Comparison of ENCODE assay signal across 1 cellular context in the genomic region with DNA sequence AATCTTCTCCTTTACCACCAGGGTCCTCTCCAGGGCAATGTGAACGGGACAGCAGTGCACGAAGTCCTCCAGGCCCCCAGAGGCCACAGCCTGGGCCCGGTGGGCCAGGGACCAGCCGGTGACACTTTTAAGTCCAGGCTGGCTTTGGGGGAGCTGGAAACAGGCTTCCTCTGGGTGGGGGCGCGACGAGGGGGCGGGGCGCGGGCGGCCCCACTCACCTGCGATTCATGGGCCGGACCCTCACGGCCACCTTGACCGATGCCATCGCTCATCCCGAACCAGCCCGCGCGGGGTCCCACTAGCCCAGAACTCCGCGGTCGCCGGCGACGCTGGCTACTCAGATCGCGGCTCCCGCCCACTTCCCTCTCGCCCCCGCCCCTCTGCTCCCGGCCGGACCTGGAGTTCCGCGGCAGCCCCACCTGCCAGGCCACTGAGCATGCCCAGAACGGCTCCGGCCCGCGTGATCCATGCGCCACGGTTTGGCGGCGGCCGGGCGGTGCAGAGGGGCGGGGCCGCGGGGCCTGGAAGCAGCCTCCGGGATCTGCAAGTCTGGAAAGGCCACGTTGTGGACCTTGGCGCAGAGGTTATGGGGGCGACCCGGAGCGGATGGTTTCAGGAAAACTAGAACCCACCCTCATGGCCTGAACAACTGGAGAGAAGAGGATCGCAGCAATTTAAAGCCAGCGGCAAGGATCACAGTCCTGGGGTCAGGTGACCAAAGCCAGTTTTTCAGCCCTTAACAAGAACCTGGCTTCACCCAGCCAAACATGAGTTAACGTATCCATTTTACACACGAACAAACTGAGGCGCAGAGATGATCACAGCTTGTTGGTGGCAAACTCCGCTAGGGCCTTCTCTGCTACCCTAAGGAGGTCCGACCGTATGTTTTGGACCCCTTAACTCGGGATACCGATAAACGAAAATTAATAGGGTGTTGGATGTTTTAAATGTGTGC.
TF ChIP-seq lines count a peak whose summit lies in the region.

A gene with protein sequence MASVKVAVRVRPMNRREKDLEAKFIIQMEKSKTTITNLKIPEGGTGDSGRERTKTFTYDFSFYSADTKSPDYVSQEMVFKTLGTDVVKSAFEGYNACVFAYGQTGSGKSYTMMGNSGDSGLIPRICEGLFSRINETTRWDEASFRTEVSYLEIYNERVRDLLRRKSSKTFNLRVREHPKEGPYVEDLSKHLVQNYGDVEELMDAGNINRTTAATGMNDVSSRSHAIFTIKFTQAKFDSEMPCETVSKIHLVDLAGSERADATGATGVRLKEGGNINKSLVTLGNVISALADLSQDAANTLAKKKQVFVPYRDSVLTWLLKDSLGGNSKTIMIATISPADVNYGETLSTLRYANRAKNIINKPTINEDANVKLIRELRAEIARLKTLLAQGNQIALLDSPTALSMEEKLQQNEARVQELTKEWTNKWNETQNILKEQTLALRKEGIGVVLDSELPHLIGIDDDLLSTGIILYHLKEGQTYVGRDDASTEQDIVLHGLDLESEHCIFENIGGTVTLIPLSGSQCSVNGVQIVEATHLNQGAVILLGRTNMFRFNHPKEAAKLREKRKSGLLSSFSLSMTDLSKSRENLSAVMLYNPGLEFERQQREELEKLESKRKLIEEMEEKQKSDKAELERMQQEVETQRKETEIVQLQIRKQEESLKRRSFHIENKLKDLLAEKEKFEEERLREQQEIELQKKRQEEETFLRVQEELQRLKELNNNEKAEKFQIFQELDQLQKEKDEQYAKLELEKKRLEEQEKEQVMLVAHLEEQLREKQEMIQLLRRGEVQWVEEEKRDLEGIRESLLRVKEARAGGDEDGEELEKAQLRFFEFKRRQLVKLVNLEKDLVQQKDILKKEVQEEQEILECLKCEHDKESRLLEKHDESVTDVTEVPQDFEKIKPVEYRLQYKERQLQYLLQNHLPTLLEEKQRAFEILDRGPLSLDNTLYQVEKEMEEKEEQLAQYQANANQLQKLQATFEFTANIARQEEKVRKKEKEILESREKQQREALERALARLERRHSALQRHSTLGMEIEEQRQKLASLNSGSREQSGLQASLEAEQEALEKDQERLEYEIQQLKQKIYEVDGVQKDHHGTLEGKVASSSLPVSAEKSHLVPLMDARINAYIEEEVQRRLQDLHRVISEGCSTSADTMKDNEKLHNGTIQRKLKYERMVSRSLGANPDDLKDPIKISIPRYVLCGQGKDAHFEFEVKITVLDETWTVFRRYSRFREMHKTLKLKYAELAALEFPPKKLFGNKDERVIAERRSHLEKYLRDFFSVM (N-terminal part only) (minus strand): TSS at position 438 of the 955 bp plus-strand sequence. CDS start 173 bp downstream, at position 265.

TF ChIP-seq in HepG2, 621 proteins besides CTCF, POLR2A, EP300 and RAD21 (continued from another document and continues in another):
- TF ChIP-seq, protein P1, sequence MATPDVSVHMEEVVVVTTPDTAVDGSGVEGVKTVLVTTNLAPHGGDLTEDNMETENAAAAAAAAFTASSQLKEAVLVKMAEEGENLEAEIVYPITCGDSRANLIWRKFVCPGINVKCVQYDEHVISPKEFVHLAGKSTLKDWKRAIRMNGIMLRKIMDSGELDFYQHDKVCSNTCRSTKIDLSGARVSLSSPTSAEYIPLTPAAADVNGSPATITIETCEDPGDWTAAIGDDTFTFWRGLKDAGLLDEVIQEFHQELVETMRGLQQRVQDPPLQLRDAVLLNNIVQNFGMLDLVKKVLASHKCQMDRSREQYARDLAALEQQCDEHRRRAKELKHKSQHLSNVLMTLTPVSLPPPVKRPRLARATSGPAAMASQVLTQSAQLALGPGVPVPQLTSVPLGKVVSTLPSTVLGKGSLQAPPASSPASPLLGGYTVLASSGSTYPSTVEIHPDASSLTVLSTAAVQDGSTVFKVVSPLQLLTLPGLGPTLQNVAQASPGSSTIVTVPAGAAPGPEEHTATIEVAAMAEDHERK (CRISPR knock-in tag; IDR thresholded peaks at IDR 0.05; ENCODE audit: low read depth) = no peak
- TF ChIP-seq PHF8 (CRISPR knock-in tag; IDR thresholded peaks at IDR 0.05) (peak; percentile 97), ZNF562 (CRISPR knock-in tag; IDR thresholded peaks at IDR 0.05; ENCODE audit: borderline replicate concordance) (no peak), ELF1 (CRISPR knock-in tag; IDR thresholded peaks at IDR 0.05) (peak; percentile 89), DPF2 (CRISPR knock-in tag; IDR thresholded peaks at IDR 0.05; ENCODE audit: borderline replicate concordance, low read depth) (no peak), SP5 (CRISPR knock-in tag; IDR thresholded peaks at IDR 0.05; ENCODE audit: borderline replicate concordance, low read depth) (peak; percentile 94), FOXJ3 (CRISPR knock-in tag; IDR thresholded peaks at IDR 0.05; ENCODE audit: borderline replicate concordance) (0 out of 2 replicates have a peak, but pooled peaks have one; percentile 8), STAG1 (CRISPR knock-in tag; IDR thresholded peaks at IDR 0.05) (peak; percentile 37; the same call in 1 of the 2 replicates), ZNF782 (CRISPR knock-in tag; IDR thresholded peaks at IDR 0.05; ENCODE audit: borderline replicate concordance) (peak; percentile 86; the same call in 1 of the 2 replicates), MAFF (IDR thresholded peaks at IDR 0.05; ENCODE audit: low read depth, low read length) (peak; percentile 5; the same call in 1 of the 2 replicates), KMT2B (CRISPR knock-in tag; IDR thresholded peaks at IDR 0.05) (peak; percentile 97), SRSF1 (optimal IDR thresholded peaks at IDR 0.05; ENCODE audit: low read depth, low read length) (peak; percentile 90), GFI1 (CRISPR knock-in tag; IDR thresholded peaks at IDR 0.05; ENCODE audit: borderline replicate concordance) (peak; percentile 73), FOSL1 (CRISPR knock-in tag; IDR thresholded peaks at IDR 0.05; ENCODE audit: borderline replicate concordance) (no peak; the same call in 1 of the 2 replicates), ZFAT (CRISPR knock-in tag; conservative IDR thresholded peaks at IDR 0.05) (no peak), FIP1L1 (IDR thresholded peaks at IDR 0.05; ENCODE audit: borderline replicate concordance, insufficient read depth, low read depth, low read length) (peak; percentile 92; the same call in 1 of the 2 replicates), HES4 (CRISPR knock-in tag; IDR thresholded peaks at IDR 0.05; ENCODE audit: borderline replicate concordance) (peak; percentile 92), ZNF530 (CRISPR knock-in tag; IDR thresholded peaks at IDR 0.05; ENCODE audit: low read depth) (no peak), FOSL2 (CRISPR knock-in tag; IDR thresholded peaks at IDR 0.05) (peak; percentile 72), ATF7-NPFF (CRISPR knock-in tag; IDR thresholded peaks at IDR 0.05; ENCODE audit: low read depth) (peak; percentile 98), JUNB (CRISPR knock-in tag; IDR thresholded peaks at IDR 0.05; ENCODE audit: borderline replicate concordance) (no peak), RBAK (CRISPR knock-in tag; IDR thresholded peaks at IDR 0.05) (0 out of 2 replicates have a peak, but pooled peaks have one; percentile 62), TARDBP (CRISPR knock-in tag; IDR thresholded peaks at IDR 0.05) (peak; percentile 99), ZNF557 (CRISPR knock-in tag; IDR thresholded peaks at IDR 0.05) (no peak), NFE2L2 (IDR thresholded peaks at IDR 0.05; ENCODE audit: low read length) (no peak), MBD4 (IDR thresholded peaks at IDR 0.05; ENCODE audit: borderline replicate concordance, low read length) (no peak), SOX13 (IDR thresholded peaks at IDR 0.05) (peak; percentile 14; the same call in 1 of the 2 replicates), SOX13 (CRISPR knock-in tag; conservative IDR thresholded peaks at IDR 0.05 in 1 of 2, IDR thresholded peaks at IDR 0.05 in 1 of 2) (peak in 1 of 2 experiments; percentile 72; a peak in 2 of 4 replicates), FOXK2 (IDR thresholded peaks at IDR 0.05) (no peak), ZNF446 (CRISPR knock-in tag; IDR thresholded peaks at IDR 0.05) (peak; percentile 96), SIN3A (IDR thresholded peaks at IDR 0.05; ENCODE audit: borderline replicate concordance, low read depth, low read length) (peak; percentile 82; the same call in 1 of the 2 replicates), ZNF816 (CRISPR knock-in tag; IDR thresholded peaks at IDR 0.05; ENCODE audit: borderline replicate concordance) (peak; percentile 99), ASH2L (IDR thresholded peaks at IDR 0.05; ENCODE audit: insufficient read length, low read depth, low read length) (peak; percentile 92), ZNF788 (CRISPR knock-in tag; IDR thresholded peaks at IDR 0.05; ENCODE audit: borderline replicate concordance) (peak; percentile 99), SRSF4 (IDR thresholded peaks at IDR 0.05; ENCODE audit: low read depth, low read length, poor library complexity, severe bottlenecking) (peak; percentile 94)
- TF ChIP-seq, protein P2, sequence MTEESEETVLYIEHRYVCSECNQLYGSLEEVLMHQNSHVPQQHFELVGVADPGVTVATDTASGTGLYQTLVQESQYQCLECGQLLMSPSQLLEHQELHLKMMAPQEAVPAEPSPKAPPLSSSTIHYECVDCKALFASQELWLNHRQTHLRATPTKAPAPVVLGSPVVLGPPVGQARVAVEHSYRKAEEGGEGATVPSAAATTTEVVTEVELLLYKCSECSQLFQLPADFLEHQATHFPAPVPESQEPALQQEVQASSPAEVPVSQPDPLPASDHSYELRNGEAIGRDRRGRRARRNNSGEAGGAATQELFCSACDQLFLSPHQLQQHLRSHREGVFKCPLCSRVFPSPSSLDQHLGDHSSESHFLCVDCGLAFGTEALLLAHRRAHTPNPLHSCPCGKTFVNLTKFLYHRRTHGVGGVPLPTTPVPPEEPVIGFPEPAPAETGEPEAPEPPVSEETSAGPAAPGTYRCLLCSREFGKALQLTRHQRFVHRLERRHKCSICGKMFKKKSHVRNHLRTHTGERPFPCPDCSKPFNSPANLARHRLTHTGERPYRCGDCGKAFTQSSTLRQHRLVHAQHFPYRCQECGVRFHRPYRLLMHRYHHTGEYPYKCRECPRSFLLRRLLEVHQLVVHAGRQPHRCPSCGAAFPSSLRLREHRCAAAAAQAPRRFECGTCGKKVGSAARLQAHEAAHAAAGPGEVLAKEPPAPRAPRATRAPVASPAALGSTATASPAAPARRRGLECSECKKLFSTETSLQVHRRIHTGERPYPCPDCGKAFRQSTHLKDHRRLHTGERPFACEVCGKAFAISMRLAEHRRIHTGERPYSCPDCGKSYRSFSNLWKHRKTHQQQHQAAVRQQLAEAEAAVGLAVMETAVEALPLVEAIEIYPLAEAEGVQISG (CRISPR knock-in tag; IDR thresholded peaks at IDR 0.05) = peak; percentile 96
- TF ChIP-seq, protein P3, sequence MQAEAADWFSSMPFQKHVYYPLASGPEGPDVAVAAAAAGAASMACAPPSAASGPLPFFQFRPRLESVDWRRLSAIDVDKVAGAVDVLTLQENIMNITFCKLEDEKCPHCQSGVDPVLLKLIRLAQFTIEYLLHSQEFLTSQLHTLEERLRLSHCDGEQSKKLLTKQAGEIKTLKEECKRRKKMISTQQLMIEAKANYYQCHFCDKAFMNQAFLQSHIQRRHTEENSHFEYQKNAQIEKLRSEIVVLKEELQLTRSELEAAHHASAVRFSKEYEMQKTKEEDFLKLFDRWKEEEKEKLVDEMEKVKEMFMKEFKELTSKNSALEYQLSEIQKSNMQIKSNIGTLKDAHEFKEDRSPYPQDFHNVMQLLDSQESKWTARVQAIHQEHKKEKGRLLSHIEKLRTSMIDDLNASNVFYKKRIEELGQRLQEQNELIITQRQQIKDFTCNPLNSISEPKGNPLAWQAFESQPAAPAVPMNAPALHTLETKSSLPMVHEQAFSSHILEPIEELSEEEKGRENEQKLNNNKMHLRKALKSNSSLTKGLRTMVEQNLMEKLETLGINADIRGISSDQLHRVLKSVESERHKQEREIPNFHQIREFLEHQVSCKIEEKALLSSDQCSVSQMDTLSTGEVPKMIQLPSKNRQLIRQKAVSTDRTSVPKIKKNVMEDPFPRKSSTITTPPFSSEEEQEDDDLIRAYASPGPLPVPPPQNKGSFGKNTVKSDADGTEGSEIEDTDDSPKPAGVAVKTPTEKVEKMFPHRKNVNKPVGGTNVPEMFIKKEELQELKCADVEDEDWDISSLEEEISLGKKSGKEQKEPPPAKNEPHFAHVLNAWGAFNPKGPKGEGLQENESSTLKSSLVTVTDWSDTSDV (CRISPR knock-in tag; IDR thresholded peaks at IDR 0.05) = no peak
- TF ChIP-seq, protein P4, sequence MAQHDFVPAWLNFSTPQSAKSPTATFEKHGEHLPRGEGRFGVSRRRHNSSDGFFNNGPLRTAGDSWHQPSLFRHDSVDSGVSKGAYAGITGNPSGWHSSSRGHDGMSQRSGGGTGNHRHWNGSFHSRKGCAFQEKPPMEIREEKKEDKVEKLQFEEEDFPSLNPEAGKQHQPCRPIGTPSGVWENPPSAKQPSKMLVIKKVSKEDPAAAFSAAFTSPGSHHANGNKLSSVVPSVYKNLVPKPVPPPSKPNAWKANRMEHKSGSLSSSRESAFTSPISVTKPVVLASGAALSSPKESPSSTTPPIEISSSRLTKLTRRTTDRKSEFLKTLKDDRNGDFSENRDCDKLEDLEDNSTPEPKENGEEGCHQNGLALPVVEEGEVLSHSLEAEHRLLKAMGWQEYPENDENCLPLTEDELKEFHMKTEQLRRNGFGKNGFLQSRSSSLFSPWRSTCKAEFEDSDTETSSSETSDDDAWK (CRISPR knock-in tag; IDR thresholded peaks at IDR 0.05) = no peak
- TF ChIP-seq, protein P5, sequence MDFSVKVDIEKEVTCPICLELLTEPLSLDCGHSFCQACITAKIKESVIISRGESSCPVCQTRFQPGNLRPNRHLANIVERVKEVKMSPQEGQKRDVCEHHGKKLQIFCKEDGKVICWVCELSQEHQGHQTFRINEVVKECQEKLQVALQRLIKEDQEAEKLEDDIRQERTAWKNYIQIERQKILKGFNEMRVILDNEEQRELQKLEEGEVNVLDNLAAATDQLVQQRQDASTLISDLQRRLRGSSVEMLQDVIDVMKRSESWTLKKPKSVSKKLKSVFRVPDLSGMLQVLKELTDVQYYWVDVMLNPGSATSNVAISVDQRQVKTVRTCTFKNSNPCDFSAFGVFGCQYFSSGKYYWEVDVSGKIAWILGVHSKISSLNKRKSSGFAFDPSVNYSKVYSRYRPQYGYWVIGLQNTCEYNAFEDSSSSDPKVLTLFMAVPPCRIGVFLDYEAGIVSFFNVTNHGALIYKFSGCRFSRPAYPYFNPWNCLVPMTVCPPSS (IDR thresholded peaks at IDR 0.05) = no peak
- TF ChIP-seq, protein P6, sequence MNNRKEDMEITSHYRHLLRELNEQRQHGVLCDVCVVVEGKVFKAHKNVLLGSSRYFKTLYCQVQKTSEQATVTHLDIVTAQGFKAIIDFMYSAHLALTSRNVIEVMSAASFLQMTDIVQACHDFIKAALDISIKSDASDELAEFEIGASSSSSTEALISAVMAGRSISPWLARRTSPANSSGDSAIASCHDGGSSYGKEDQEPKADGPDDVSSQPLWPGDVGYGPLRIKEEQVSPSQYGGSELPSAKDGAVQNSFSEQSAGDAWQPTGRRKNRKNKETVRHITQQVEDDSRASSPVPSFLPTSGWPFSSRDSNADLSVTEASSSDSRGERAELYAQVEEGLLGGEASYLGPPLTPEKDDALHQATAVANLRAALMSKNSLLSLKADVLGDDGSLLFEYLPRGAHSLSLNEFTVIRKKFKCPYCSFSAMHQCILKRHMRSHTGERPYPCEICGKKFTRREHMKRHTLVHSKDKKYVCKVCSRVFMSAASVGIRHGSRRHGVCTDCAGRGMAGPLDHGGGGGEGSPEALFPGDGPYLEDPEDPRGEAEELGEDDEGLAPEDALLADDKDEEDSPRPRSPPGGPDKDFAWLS (CRISPR knock-in tag; IDR thresholded peaks at IDR 0.05; ENCODE audit: borderline replicate concordance) = no peak
- TF ChIP-seq, protein P7, sequence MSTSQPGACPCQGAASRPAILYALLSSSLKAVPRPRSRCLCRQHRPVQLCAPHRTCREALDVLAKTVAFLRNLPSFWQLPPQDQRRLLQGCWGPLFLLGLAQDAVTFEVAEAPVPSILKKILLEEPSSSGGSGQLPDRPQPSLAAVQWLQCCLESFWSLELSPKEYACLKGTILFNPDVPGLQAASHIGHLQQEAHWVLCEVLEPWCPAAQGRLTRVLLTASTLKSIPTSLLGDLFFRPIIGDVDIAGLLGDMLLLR (CRISPR knock-in tag; IDR thresholded peaks at IDR 0.05) = peak; percentile 98
